ENCODE assay signal across 21 cellular contexts in genomic region chr4:2699534-2699933, GRCh38. TPM values are rescaled to one million over a fixed set of nuclear protein-coding genes. Genes with fewer than 3 reads are reported as not detected.
DNase-seq lines count a peak whose midpoint lies in the region; ATAC-seq, FAIRE-seq and TF ChIP-seq lines count a peak whose summit lies in the region.
"Had no signal": no experiment of that assay in that cellular context is flagged by ENCODE, and none has a peak within 500 bp of the region (broad histone marks: within the 10 kb centered on the region; RNA-seq: fewer than 3 reads in every experiment).

No MANE protein-coding gene starts in this region.

- no peak overlapping the region for H4K91ac ChIP-seq in H9 (ENCODE audit: insufficient read length, low read depth, low read length)

- CTCF ChIA-PET in activated naive CD4-positive, alpha-beta T cell treated with anti-CD3 and anti-CD28 coated beads for 36 hours (lab: Charles Lee) = no interaction called here

- H3K23me2 ChIP-seq in H9 (ENCODE audit: insufficient read length, low read depth, low read length, poor library complexity, severe bottlenecking) = no peaks in the 10 kb centered on the region

- no peaks in the 10 kb centered on the region for H3K4me1 ChIP-seq in H9 (ENCODE audit: insufficient read depth, low read length)
- H3K4me1 ChIP-seq: BE2C had no signal

- no peak overlapping the region for H3K23ac ChIP-seq in H9 (ENCODE audit: insufficient read length, low read depth, low read length)

- no peaks in the 10 kb centered on the region for H3K9me3 Mint-ChIP-seq in activated naive CD4-positive, alpha-beta T cell treated with anti-CD3 and anti-CD28 coated beads for 36 hours
- H3K9me3 Mint-ChIP-seq in H9 = no peaks in the 10 kb centered on the region
- H3K9me3 Mint-ChIP-seq in natural killer cell = no peaks in the 10 kb centered on the region
- H3K9me3 Mint-ChIP-seq: CD8-positive, alpha-beta memory T cell had no signal

- no peaks in the 10 kb centered on the region for H3K9me3 ChIP-seq in H9 (ENCODE audit: control insufficient read depth, low read depth, low read length)
- H3K9me3 ChIP-seq: BE2C, Peyer's patch had no signal

- H3K56ac ChIP-seq in H9 (ENCODE audit: insufficient read length, low read depth, low read length) = no peak overlapping the region

- no peak overlapping the region for H3K14ac ChIP-seq in H9 (ENCODE audit: insufficient read depth, low read length)

- H2BK5ac ChIP-seq in H9 (ENCODE audit: insufficient read length, low read length) = no peak overlapping the region

- H2BK15ac ChIP-seq in H9 (ENCODE audit: low read depth, low read length) = no peak overlapping the region

- WGBS in H9 (ENCODE audit: extremely low coverage, insufficient read length, low lambda C conversion rate) = no CpG with 5 or more reads among the region's 7 CpGs

- no peak overlapping the region for H4K8ac ChIP-seq in H9 (replicated peaks; ENCODE audit: insufficient read length, low read depth, low read length)

- H4K5ac ChIP-seq in H9 (ENCODE audit: insufficient read length, low read depth, low read length) = no peak overlapping the region

- no peak overlapping the region for H3K4ac ChIP-seq in H9 (ENCODE audit: low read depth, low read length)

- H3K27ac ChIP-seq in H9 (ENCODE audit: insufficient read length, low read depth, low read length) (no peak overlapping the region), caudate nucleus (ENCODE audit: low read depth, low read length) (peak overlapping the region; percentile 7)
- H3K27ac ChIP-seq: Peyer's patch had no signal

- H3T11ph ChIP-seq in H9 (ENCODE audit: low read length) = no peak overlapping the region

- H3K18ac ChIP-seq in H9 (ENCODE audit: insufficient read length, low read depth, low read length) = no peak overlapping the region

- H2BK20ac ChIP-seq in H9 (ENCODE audit: low read depth, low read length, poor library complexity, severe bottlenecking) = no peak overlapping the region

- no peak overlapping the region for H3K4me3 Mint-ChIP-seq in activated naive CD4-positive, alpha-beta T cell treated with anti-CD3 and anti-CD28 coated beads for 36 hours
- no peak overlapping the region for H3K4me3 Mint-ChIP-seq in H9
- no peak overlapping the region for H3K4me3 Mint-ChIP-seq in natural killer cell

- no peak overlapping the region for H2BK12ac ChIP-seq in H9 (ENCODE audit: insufficient read length, low read depth, low read length)

- H3K27me3 Mint-ChIP-seq in activated naive CD4-positive, alpha-beta T cell treated with anti-CD3 and anti-CD28 coated beads for 36 hours (ENCODE audit: low read depth) = no peaks in the 10 kb centered on the region
- H3K27me3 Mint-ChIP-seq in H9 (ENCODE audit: low read depth) (no peaks in the 10 kb centered on the region), natural killer cell (ENCODE audit: low read depth in 2 of 2) (no peaks in the 10 kb centered on the region)
- H3K27me3 Mint-ChIP-seq: CD8-positive, alpha-beta memory T cell had no signal

- no peak overlapping the region for H3K4me2 ChIP-seq in H9 (ENCODE audit: insufficient read depth, insufficient read length, low read length)

- H4K20me1 ChIP-seq in H9 (ENCODE audit: control insufficient read depth, insufficient read depth, insufficient read length) = no peaks in the 10 kb centered on the region

- H3K9ac ChIP-seq in H9 (ENCODE audit: extremely low read depth, insufficient read length, low read length) = no peak overlapping the region

- TF ChIP-seq CTCF in H9 (conservative IDR thresholded peaks at IDR 0.05) = no peak
- TF ChIP-seq CTCF in natural killer cell (IDR thresholded peaks at IDR 0.05) = no peak

- H3K36me3 Mint-ChIP-seq in activated naive CD4-positive, alpha-beta T cell treated with anti-CD3 and anti-CD28 coated beads for 36 hours (ENCODE audit: low read depth) = peaks cover 35% of the 10 kb centered on the region
- H3K36me3 Mint-ChIP-seq in H9 (ENCODE audit: insufficient read depth in 1 of 3, low read depth in 3 of 3) (peaks cover 41 to 94% (median 90%) of the 10 kb centered on the region in 3 experiments; a peak in 6 of 7 replicates), natural killer cell (peaks cover 13% of the 10 kb centered on the region)

- H2AFZ ChIP-seq in H9 (ENCODE audit: low read length) = no peak overlapping the region

- H3K27ac Mint-ChIP-seq in activated naive CD4-positive, alpha-beta T cell treated with anti-CD3 and anti-CD28 coated beads for 36 hours = peak overlapping the region; percentile 67
- H3K27ac Mint-ChIP-seq in H9 (peak overlapping the region in 2 of 3 experiments; percentile 59 to 76; a peak in 1 of 7 replicates), natural killer cell (no peak overlapping the region)

- no peaks in the 10 kb centered on the region for H3K27me3 ChIP-seq in H9 (ENCODE audit: insufficient read depth, low read length)
- H3K27me3 ChIP-seq: BE2C, Peyer's patch had no signal

- intact Hi-C loops in activated naive CD4-positive, alpha-beta T cell treated with anti-CD3 and anti-CD28 coated beads for 36 hours (cut with micrococcal nuclease) = no loop called here
- intact Hi-C loops in natural killer cell (cut with micrococcal nuclease) = no loop called here

- no peak overlapping the region for H2BK120ac ChIP-seq in H9 (ENCODE audit: low read depth, low read length, poor library complexity, severe bottlenecking)

- no peaks in the 10 kb centered on the region for H3K79me2 ChIP-seq in H9 (ENCODE audit: insufficient read depth, low read length)

- no peak overlapping the region for H2AK5ac ChIP-seq in H9 (ENCODE audit: insufficient read length, low read length)

- no peaks in the 10 kb centered on the region for H3K79me1 ChIP-seq in H9 (ENCODE audit: insufficient read depth, low read depth, low read length, poor library complexity, severe bottlenecking)

- no peak for DNase-seq in activated naive CD4-positive, alpha-beta T cell treated with anti-CD3 and anti-CD28 coated beads for 36 hours
- DNase-seq in activated naive CD4-positive, alpha-beta T cell treated with anti-CD3 and anti-CD28 coated beads, Interleukin-2, amount 50 U/mL, for 16 hours = no peak
- DNase-seq in H9 (no peak), caudate nucleus (lab: John Stamatoyannopoulos, UW) (peak in 8 of 61 donors; percentile 6 to 44 (median 14)), putamen (ENCODE audit: low spot score) (peak; percentile 14), iPS-NIHi11 (ENCODE audit: low spot score) (no peak), frontal cortex (ENCODE audit: low spot score in 2 of 2) (no peak), natural killer cell (no peak)
- DNase-seq: BE2C; CD8-positive, alpha-beta memory T cell; DMS79; HCEC 1CT; IMR-90; Kasumi-1; MM.1S; NCI-H1092 treated with DMSO at 0.1 percent for 48 hours; NCI-H524; SHP77 had no signal

- peaks cover 7% of the 10 kb centered on the region for H3K4me1 Mint-ChIP-seq in activated naive CD4-positive, alpha-beta T cell treated with anti-CD3 and anti-CD28 coated beads for 36 hours (ENCODE audit: low read depth)
- H3K4me1 Mint-ChIP-seq in H9 (no peaks in the 10 kb centered on the region), natural killer cell (no peaks in the 10 kb centered on the region)
- H3K4me1 Mint-ChIP-seq: CD8-positive, alpha-beta memory T cell had no signal

- ATAC-seq in natural killer cell = no peak

- no peak for FAIRE-seq in frontal cortex (lab: Jason Lieb, UNC)
- FAIRE-seq: D721Med, GM19239 had no signal

RNA-seq across cellular contexts. Expression of gene TNIP2, which starts 56.6 kb away (rescaled TPM):
- 10 to 100 TPM; 54.2 to 55.0 TPM for total RNA-seq in activated naive CD4-positive, alpha-beta T cell treated with anti-CD3 and anti-CD28 coated beads for 36 hours
- total RNA-seq in H9 (2021) (42.2 and 44.7 TPM in 2 replicates), frontal cortex (6.1 TPM), natural killer cell (10 to 100 TPM; 35.6 to 53.9 (median 41.6) TPM)

Comparison
In these comparisons a context has a peak if more than half of its experiments do, and no peak if none do; other contexts are left out.
1. H3K27ac Mint-ChIP-seq: peak in activated naive CD4-positive, alpha-beta T cell treated with anti-CD3 and anti-CD28 coated beads for 36 hours (single experiment) and H9 (2 of 3); none in natural killer cell (0 of 2).